In the genomic region with DNA sequence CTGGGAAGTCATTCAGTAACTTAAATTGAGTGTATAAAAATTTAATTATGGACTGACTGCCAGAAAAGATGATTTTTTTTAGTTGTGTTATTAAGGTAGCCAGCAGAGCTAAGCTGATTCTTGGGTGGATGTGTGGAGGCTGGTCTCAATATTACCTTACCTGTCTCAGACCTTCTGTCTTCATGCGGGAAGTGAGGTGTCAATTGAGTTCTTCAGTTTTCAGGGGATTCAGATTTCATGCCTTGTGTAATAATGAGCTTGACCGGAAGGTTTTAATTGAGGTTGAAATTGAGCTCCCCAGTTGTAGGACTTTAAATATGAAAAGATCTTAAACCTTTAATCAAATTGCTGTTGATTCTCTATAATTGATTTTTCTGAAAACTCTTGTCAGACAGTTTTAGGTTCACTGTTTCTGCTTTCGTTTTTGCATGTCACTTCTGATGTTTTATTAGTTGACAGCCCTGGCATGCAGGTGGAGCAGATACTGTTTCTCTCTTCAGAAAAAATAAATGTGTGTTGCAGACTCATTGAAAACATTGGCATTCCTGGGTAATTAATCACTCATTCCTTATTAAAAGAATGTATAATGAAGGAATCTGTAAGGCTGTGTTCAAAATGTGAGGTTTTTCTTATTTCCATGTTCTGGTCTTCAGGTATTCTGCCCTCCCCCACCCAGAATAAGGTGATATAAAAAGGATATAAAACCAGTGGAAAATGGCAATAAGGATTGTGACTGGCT, we compare ENCODE assay signal across 8 cellular contexts. TPM values are rescaled to one million over a fixed set of nuclear protein-coding genes. Genes with fewer than 3 reads are reported as not detected.
A peak's percentile ranks its signal among the peaks of the same experiment; 100 is the strongest.
DNase-seq lines count a peak whose midpoint lies in the region; ATAC-seq and TF ChIP-seq lines count a peak whose summit lies in the region.

No MANE protein-coding gene starts in this region.

- H3K36me3 ChIP-seq in BLaER1 (peaks cover 19% of the 10 kb centered on the region), endodermal cell (ENCODE audit: control insufficient read depth, insufficient read depth, low read length) (peaks cover 6% of the 10 kb centered on the region)

- no peaks in the 10 kb centered on the region for H3K27me3 Mint-ChIP-seq in endodermal cell (ENCODE audit: insufficient read depth)

- peak overlapping the region; percentile 2 for H3K27ac Mint-ChIP-seq in endodermal cell

- peak overlapping the region; percentile 92 for H3K4me2 ChIP-seq in BLaER1

- H3K9ac ChIP-seq in BLaER1 = peak overlapping the region; percentile 47
- no peak overlapping the region for H3K9ac ChIP-seq in endodermal cell (ENCODE audit: extremely low read depth, low read length, poor library complexity, severe bottlenecking)

- H4K20me1 ChIP-seq in BLaER1 = peaks cover 65% of the 10 kb centered on the region

- H3K4me1 ChIP-seq in BLaER1 (peaks cover 75% of the 10 kb centered on the region), endodermal cell (ENCODE audit: control insufficient read depth, insufficient read depth, low read length) (peaks cover 82% of the 10 kb centered on the region)

- DNase-seq in HT1080 (ENCODE audit: low read depth) (peak; percentile 32), endodermal cell (no peak), substantia nigra (lab: John Stamatoyannopoulos, UW) (no peak), KG1 (lab: John Stamatoyannopoulos, UW) (no peak)
- DNase-seq in stimulated activated CD4-positive, alpha-beta T cell treated with anti-CD3 and anti-CD28 coated beads, Interleukin-4, amount 100 ng/mL, for 1 hour = no peak

- no peak overlapping the region for H3K4me3 Mint-ChIP-seq in endodermal cell

- no peaks in the 10 kb centered on the region for H3K9me3 Mint-ChIP-seq in endodermal cell

- H3K4me1 Mint-ChIP-seq in endodermal cell = peaks cover 90% of the 10 kb centered on the region

- H3K4me3 ChIP-seq in BLaER1 (peak overlapping the region; percentile 62), endodermal cell (ENCODE audit: low read length) (no peak overlapping the region), skin epidermis (peak overlapping the region in 6 of 7 experiments; percentile 1 to 41 (median 22))

- TF ChIP-seq CTCF in endodermal cell (conservative IDR thresholded peaks at IDR 0.05) = no peak

- peak; percentile 23 for ATAC-seq in GM19438 (IDR thresholded peaks at IDR 0.05; ENCODE audit: low read depth, unreplicated experiment)

- peaks cover 5% of the 10 kb centered on the region for H3K36me3 Mint-ChIP-seq in endodermal cell (ENCODE audit: low read depth)

- H3K27me3 ChIP-seq in BLaER1 (no peaks in the 10 kb centered on the region), endodermal cell (ENCODE audit: control insufficient read depth, insufficient read depth, low read length, poor library complexity, severe bottlenecking) (no peaks in the 10 kb centered on the region)

- 69 to 90% methylated on average over 2 to 3 of the region's 3 CpGs for WGBS in endodermal cell (ENCODE audit: insufficient coverage in 1 of 2, insufficient read length in 1 of 2), 2 experiments

- H3K9me3 ChIP-seq in BLaER1 (no peaks in the 10 kb centered on the region), endodermal cell (ENCODE audit: control insufficient read depth, low read length) (no peaks in the 10 kb centered on the region)

- H3K27ac ChIP-seq in BLaER1 (peak overlapping the region; percentile 75), endodermal cell (ENCODE audit: low read depth, low read length) (no peak overlapping the region), skin epidermis (peak overlapping the region in 19 of 21 experiments; percentile 23 to 94 (median 72)), substantia nigra (ENCODE audit: low read depth, low read length, poor library complexity, severe bottlenecking) (no peak overlapping the region)

RNA-seq across cellular contexts. Expression of a gene that starts 54.5 kb away (rescaled TPM):
- 183 and 200 TPM in 2 replicates for total RNA-seq in HT1080 (2014; rRNA removed; shearing (Covaris generic))
- polyA plus RNA-seq in HT1080 (2015; cell fraction: cytosol; rRNA removed) = 161 and 166 TPM in 2 replicates
- 184 and 200 TPM in 2 replicates for polyA plus RNA-seq in HT1080 (2015; cell fraction: nucleus; rRNA removed)
- total RNA-seq in endodermal cell = 100 to 1,000 TPM in 1 of 2 donors, 10 to 100 TPM in 1; 99.7 to 109 TPM
- 115 TPM for polyA plus RNA-seq in endodermal cell (2013, experiment 1 of 2)
- polyA plus RNA-seq in endodermal cell (2013, experiment 2 of 2) = 104 TPM

RNA-seq across cellular contexts. Expression of a gene that starts 56.6 kb away (rescaled TPM):
- not detected in 2 replicates for total RNA-seq in HT1080 (2014; rRNA removed; shearing (Covaris generic))
- not detected in 2 replicates for polyA plus RNA-seq in HT1080 (2015; cell fraction: cytosol; rRNA removed)
- not detected in 2 replicates for polyA plus RNA-seq in HT1080 (2015; cell fraction: nucleus; rRNA removed)
- total RNA-seq in endodermal cell = not detected
- not detected for polyA plus RNA-seq in endodermal cell (2013, experiment 1 of 2)
- not detected for polyA plus RNA-seq in endodermal cell (2013, experiment 2 of 2)

Comparison
In these comparisons a context has a peak if more than half of its experiments do, and no peak if none do; other contexts are left out.
1. H3K27ac ChIP-seq: peak in BLaER1 (single experiment) and skin epidermis (19 of 21); none in endodermal cell (single experiment) and substantia nigra (single experiment).